7 cellular contexts compared by ENCODE assay signal in the genomic region with DNA sequence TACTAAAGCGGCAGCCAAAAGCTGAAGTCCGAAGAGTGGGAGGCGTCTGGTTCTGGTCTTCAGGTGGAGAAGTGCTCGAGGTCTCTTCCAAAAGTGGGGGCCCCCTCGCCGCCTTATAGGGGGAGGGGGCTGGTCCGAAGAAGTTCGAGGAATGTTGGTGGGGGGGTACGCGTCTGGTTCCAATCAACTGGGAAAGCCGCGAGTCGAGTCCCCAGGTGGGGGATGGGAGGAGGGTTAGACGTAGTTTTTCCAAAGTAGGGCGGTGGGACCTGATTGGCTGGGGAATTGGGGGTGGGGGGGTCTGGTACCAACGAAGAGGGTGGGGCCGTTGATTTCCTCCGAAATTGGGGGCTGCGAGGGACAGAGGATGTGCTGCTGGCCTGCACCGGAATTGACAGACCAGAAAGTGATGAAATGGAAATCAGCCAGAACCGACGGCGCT. TPM values are rescaled to one million over a fixed set of nuclear protein-coding genes. Genes with fewer than 3 reads are reported as not detected.
DNase-seq lines count a peak whose midpoint lies in the region; FAIRE-seq lines count a peak whose summit lies in the region.

No MANE protein-coding gene starts in this region.

- peaks cover 17 to 27% (median 26%) of the 10 kb centered on the region in 3 donors for H3K27me3 ChIP-seq in skeletal muscle tissue (ENCODE audit: control insufficient read depth in 3 of 3, insufficient read depth in 3 of 3, low read length in 3 of 3)

- DNase-seq in GM19239 (ENCODE audit: insufficient read length, low spot score), result peak; percentile 31
- no peak for DNase-seq in SK-N-MC (ENCODE audit: low read depth, low spot score)
- peak; percentile 45 for DNase-seq in hepatic stellate cell (ENCODE audit: low spot score)
- DNase-seq in KBM-7, result no peak
- no peak for DNase-seq in GM03348 (ENCODE audit: low spot score)
- DNase-seq in UCSD-AML1 (lab: John Stamatoyannopoulos, UW; ENCODE audit: unreplicated experiment), result no peak

- FAIRE-seq in GM19239 (lab: Jason Lieb, UNC), result peak; percentile 11

- H3K27ac ChIP-seq in SK-N-MC (peak overlapping the region; percentile 85), skeletal muscle tissue (ENCODE audit: low read depth, low read length) (no peak overlapping the region)

- H3K4me1 ChIP-seq in skeletal muscle tissue (ENCODE audit: control insufficient read depth in 3 of 3, insufficient read depth in 3 of 3, low read length in 3 of 3), result peaks cover 9 to 22% (median 19%) of the 10 kb centered on the region in 3 donors

- H3K9me3 ChIP-seq in SK-N-MC (ENCODE audit: low read depth, low read length) (no peaks in the 10 kb centered on the region), skeletal muscle tissue (ENCODE audit: control insufficient read depth in 3 of 3, low read length in 3 of 3) (no peaks in the 10 kb centered on the region)

- no peaks in the 10 kb centered on the region for H3K36me3 ChIP-seq in SK-N-MC (ENCODE audit: insufficient read depth, low read length)
- no peaks in the 10 kb centered on the region for H3K36me3 ChIP-seq in skeletal muscle tissue (ENCODE audit: control insufficient read depth in 3 of 3, insufficient read depth in 3 of 3, low read length in 3 of 3)

- H3K4me3 ChIP-seq in SK-N-MC, result peak overlapping the region; percentile 99
- H3K4me3 ChIP-seq in skeletal muscle tissue (ENCODE audit: low read length in 3 of 3), result peak overlapping the region; percentile 59 to 75 (median 69)

- in situ Hi-C loops in KBM-7 (cut with MboI; ENCODE audit: low pct_unique_long_range_greater_than_20kb, low sequenced_read_pairs), result no loop called here

- H3K9ac ChIP-seq in SK-N-MC (ENCODE audit: insufficient read length), result peak overlapping the region; percentile 84
- H3K9ac ChIP-seq in skeletal muscle tissue (ENCODE audit: low read depth in 1 of 3, low read length in 3 of 3), result peak overlapping the region; percentile 57 to 77 (median 59)

RNA-seq across cellular contexts. Expression of a gene that starts 0.6 kb away (rescaled TPM):
- 84.0 TPM for total RNA-seq in skeletal muscle tissue

RNA-seq across cellular contexts. Expression of a gene that starts 59.7 kb away (rescaled TPM):
- total RNA-seq in skeletal muscle tissue, result not detected

Comparison
In these comparisons a context has a peak if more than half of its experiments do, and no peak if none do; other contexts are left out.
1. DNase-seq: peak in GM19239 (single experiment) and hepatic stellate cell (single experiment); none in SK-N-MC (single experiment), KBM-7 (single experiment), GM03348 (single experiment) and UCSD-AML1 (single experiment).